ENCODE assay signal across 8 cellular contexts in genomic region chr22:39319284-39320170, GRCh38. TPM values are rescaled to one million over a fixed set of nuclear protein-coding genes. Genes with fewer than 3 reads are reported as not detected.
DNase-seq lines count a peak whose midpoint lies in the region; ATAC-seq and TF ChIP-seq lines count a peak whose summit lies in the region.

Gene RPL3, minus strand, starts transcription at chr22:39319623. Its CDS starts 26 bp downstream, at chr22:39319597.

- peak; percentile 9 for TF ChIP-seq CTCF in astrocyte of the cerebellum (IDR thresholded peaks at IDR 0.05; ENCODE audit: low read depth, low read length, missing control alignments)

- ATAC-seq in GM18502 (IDR thresholded peaks at IDR 0.05; ENCODE audit: poor library complexity, unreplicated experiment), result peak; percentile 89
- peak; percentile 86 for ATAC-seq in HG02970 (IDR thresholded peaks at IDR 0.05; ENCODE audit: low FRiP score, unreplicated experiment)

- peak; percentile 90 for DNase-seq in NCI-H2029 (lab: John Stamatoyannopoulos, UW)
- DNase-seq in T-helper 9 cell, result peak; percentile 96
- DNase-seq in astrocyte of the cerebellum (ENCODE audit: low read depth), result peak; percentile 97
- peak; percentile 92 for DNase-seq in hepatic stellate cell (ENCODE audit: low spot score)
- peak; percentile 94 for DNase-seq in renal cortical epithelial cell (ENCODE audit: low read depth)
- no peak for DNase-seq in 8988T

- peak within 1 kb of the TSS; percentile 88 for H3K4me3 ChIP-seq in astrocyte of the cerebellum (ENCODE audit: low read depth, low read length)

- in situ Hi-C loops in astrocyte of the cerebellum (cut with HindIII; ENCODE audit: low sequenced_read_pairs), result loop anchor here (5.0 kb wide), 1 partner anchor 82 kb away; no protein-coding TSS in a partner anchor

RNA-seq across cellular contexts. Expression of gene RPL3, which starts in this region (rescaled TPM):
- 1,714 and 3,145 TPM in 2 replicates for total RNA-seq in renal cortical epithelial cell
